Comparison of ENCODE assay signal across 25 cellular contexts in the genomic region with DNA sequence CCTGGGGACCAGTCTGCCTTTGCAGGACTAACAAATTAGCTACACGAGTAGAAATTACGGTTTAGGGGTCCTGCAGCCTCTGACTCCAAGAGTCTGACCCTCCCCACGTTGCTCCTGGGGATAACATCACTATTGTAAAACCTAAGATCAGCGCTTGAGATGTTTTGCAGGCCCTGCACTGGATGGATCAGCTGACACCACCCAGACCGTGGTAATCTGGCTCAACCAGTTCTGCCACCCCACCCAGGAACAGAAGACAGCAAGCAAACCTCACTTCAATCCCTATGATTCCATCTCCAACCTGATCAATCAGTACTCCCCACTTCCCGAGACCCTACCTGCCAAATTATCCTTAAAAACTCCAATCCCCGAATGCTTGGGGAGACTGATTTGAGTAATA. TPM values are rescaled to one million over a fixed set of nuclear protein-coding genes. Genes with fewer than 3 reads are reported as not detected.
DNase-seq lines count a peak whose midpoint lies in the region; ATAC-seq and TF ChIP-seq lines count a peak whose summit lies in the region.
"Had no signal": no experiment of that assay in that cellular context is flagged by ENCODE, and none has a peak within 500 bp of the region (broad histone marks: within the 10 kb centered on the region; RNA-seq: fewer than 3 reads in every experiment).

No MANE protein-coding gene starts in this region.

- TF ChIP-seq EP300 in Ishikawa (IDR thresholded peaks at IDR 0.05; ENCODE audit: borderline replicate concordance), result peak; percentile 23; the same call in 1 of the 2 replicates

- DNase-seq in body of pancreas (peak in 3 of 4 donors; percentile 8 to 43 (median 35)), left lobe of liver (ENCODE audit: low spot score) (peak; percentile 33), UCSD-AML1 (lab: John Stamatoyannopoulos, UW; ENCODE audit: unreplicated experiment) (no peak)
- DNase-seq in stimulated activated effector memory CD8-positive, alpha-beta T cell treated with anti-CD3 and anti-CD28 coated beads, Interleukin-12 subunit alpha, Interleukin-12 subunit beta, amount 100 ng/mL, for 72 hours (ENCODE audit: low spot score in 2 of 2), result no peak
- no peak for DNase-seq in activated T-cell treated with anti-CD3 and anti-CD28 coated beads, Interleukin-2, amount 50 U/mL, for 4 hours
- DNase-seq: activated CD8-positive, alpha-beta T cell treated with anti-CD3 and anti-CD28 coated beads for 36 hours; activated naive CD4-positive, alpha-beta T cell treated with anti-CD3 and anti-CD28 coated beads, Interleukin-2, amount 50 U/mL, for 16 hours; activated T-cell treated with anti-CD3 and anti-CD28 coated beads, Interleukin-2, amount 50 U/mL, for 48 hours; CD8-positive, alpha-beta memory T cell; cerebellar nuclear complex; effector memory CD8-positive, alpha-beta T cell; NCI-H1417 treated with DMSO at 0.1 percent for 48 hours; NCI-H2171; NCI-H774; stimulated activated CD4-positive, alpha-beta T cell treated with anti-CD3 and anti-CD28 coated beads, Interleukin-4, amount 100 ng/mL, for 1 hour; T-helper 2 cell had no signal

- H3K27ac ChIP-seq in body of pancreas, result no peak overlapping the region
- H3K27ac ChIP-seq: upper lobe of right lung had no signal

- peaks cover 4% of the 10 kb centered on the region for H3K9me3 Mint-ChIP-seq in stimulated activated effector memory CD8-positive, alpha-beta T cell treated with anti-CD3 and anti-CD28 coated beads, Interleukin-12 subunit alpha, Interleukin-12 subunit beta, amount 100 ng/mL, for 72 hours
- peaks cover 6% of the 10 kb centered on the region for H3K9me3 Mint-ChIP-seq in activated T-cell treated with anti-CD3 and anti-CD28 coated beads, Interleukin-2, amount 50 U/mL, for 4 hours
- H3K9me3 Mint-ChIP-seq: neural crest cell had no signal

- 51 to 91% methylated on average over 4 to 7 of the region's 7 CpGs for WGBS in body of pancreas, 2 donors

- no peak for TF ChIP-seq CTCF in body of pancreas (IDR thresholded peaks at IDR 0.05)

- no peak for TF ChIP-seq POLR2A in body of pancreas (IDR thresholded peaks at IDR 0.05)

- H3K36me3 Mint-ChIP-seq in stimulated activated effector memory CD8-positive, alpha-beta T cell treated with anti-CD3 and anti-CD28 coated beads, Interleukin-12 subunit alpha, Interleukin-12 subunit beta, amount 100 ng/mL, for 72 hours, result no peaks in the 10 kb centered on the region
- no peaks in the 10 kb centered on the region for H3K36me3 Mint-ChIP-seq in activated T-cell treated with anti-CD3 and anti-CD28 coated beads, Interleukin-2, amount 50 U/mL, for 4 hours (ENCODE audit: insufficient read depth)

- peaks cover 15% of the 10 kb centered on the region for H3K4me1 Mint-ChIP-seq in stimulated activated effector memory CD8-positive, alpha-beta T cell treated with anti-CD3 and anti-CD28 coated beads, Interleukin-12 subunit alpha, Interleukin-12 subunit beta, amount 100 ng/mL, for 72 hours
- H3K4me1 Mint-ChIP-seq in activated T-cell treated with anti-CD3 and anti-CD28 coated beads, Interleukin-2, amount 50 U/mL, for 4 hours (ENCODE audit: low read depth), result no peaks in the 10 kb centered on the region
- H3K4me1 Mint-ChIP-seq: CD8-positive, alpha-beta memory T cell had no signal

- no peak for TF ChIP-seq RAD21 in Ishikawa (IDR thresholded peaks at IDR 0.05; ENCODE audit: low read depth)

- ATAC-seq in body of pancreas, result no peak
- no peak for ATAC-seq in left lobe of liver
- no peak for ATAC-seq in stimulated activated effector memory CD8-positive, alpha-beta T cell treated with anti-CD3 and anti-CD28 coated beads, Interleukin-12 subunit alpha, Interleukin-12 subunit beta, amount 100 ng/mL, for 72 hours
- no peak for ATAC-seq in HG02678 (IDR thresholded peaks at IDR 0.05; ENCODE audit: unreplicated experiment)
- no peak for ATAC-seq in HG03521 (IDR thresholded peaks at IDR 0.05; ENCODE audit: unreplicated experiment)
- no peak for ATAC-seq in activated T-cell treated with anti-CD3 and anti-CD28 coated beads, Interleukin-2, amount 50 U/mL, for 4 hours
- ATAC-seq: activated CD8-positive, alpha-beta T cell treated with anti-CD3 and anti-CD28 coated beads for 36 hours; effector memory CD8-positive, alpha-beta T cell; upper lobe of right lung had no signal

- no peak overlapping the region for H3K4me3 Mint-ChIP-seq in stimulated activated effector memory CD8-positive, alpha-beta T cell treated with anti-CD3 and anti-CD28 coated beads, Interleukin-12 subunit alpha, Interleukin-12 subunit beta, amount 100 ng/mL, for 72 hours
- H3K4me3 Mint-ChIP-seq in activated T-cell treated with anti-CD3 and anti-CD28 coated beads, Interleukin-2, amount 50 U/mL, for 4 hours, result no peak overlapping the region
- H3K4me3 Mint-ChIP-seq: activated CD8-positive, alpha-beta T cell treated with anti-CD3 and anti-CD28 coated beads for 36 hours; CD8-positive, alpha-beta memory T cell; effector memory CD8-positive, alpha-beta T cell; neural crest cell; stimulated activated naive CD8-positive, alpha-beta T cell treated with anti-CD3 and anti-CD28 coated beads, Interleukin-15, Interleukin-2, amounts not matched to agents 100 ng/mL and 50 ng/mL, for 24 hours had no signal

- peaks cover 20% of the 10 kb centered on the region for H3K27me3 Mint-ChIP-seq in activated T-cell treated with anti-CD3 and anti-CD28 coated beads, Interleukin-2, amount 50 U/mL, for 4 hours (ENCODE audit: low read depth)

- H3K36me3 ChIP-seq in body of pancreas (replicated peaks in 1 of 2; ENCODE audit: insufficient read depth in 1 of 2, low read depth in 2 of 2), result no peaks in the 10 kb centered on the region
- H3K36me3 ChIP-seq: upper lobe of right lung had no signal

- intact Hi-C loops in body of pancreas (cut with DNase I), result no loop called here

- H3K9me3 ChIP-seq in body of pancreas, result no peaks in the 10 kb centered on the region
- H3K9me3 ChIP-seq: upper lobe of right lung had no signal

- H3K4me1 ChIP-seq in body of pancreas, result no peaks in the 10 kb centered on the region
- H3K4me1 ChIP-seq: upper lobe of right lung had no signal

- H3K27ac Mint-ChIP-seq in stimulated activated effector memory CD8-positive, alpha-beta T cell treated with anti-CD3 and anti-CD28 coated beads, Interleukin-12 subunit alpha, Interleukin-12 subunit beta, amount 100 ng/mL, for 72 hours, result peak overlapping the region; percentile 13
- H3K27ac Mint-ChIP-seq: activated CD8-positive, alpha-beta T cell treated with anti-CD3 and anti-CD28 coated beads for 36 hours; effector memory CD8-positive, alpha-beta T cell; stimulated activated naive CD8-positive, alpha-beta T cell treated with anti-CD3 and anti-CD28 coated beads, Interleukin-15, Interleukin-2, amounts not matched to agents 100 ng/mL and 50 ng/mL, for 24 hours had no signal

- no peak overlapping the region for H3K4me3 ChIP-seq in body of pancreas
- H3K4me3 ChIP-seq: smooth muscle cell, upper lobe of right lung had no signal

- H3K27me3 ChIP-seq in body of pancreas, result no peaks in the 10 kb centered on the region

TF ChIP-seq in Ishikawa, 13 proteins besides CTCF, POLR2A, EP300 and RAD21:
- TF ChIP-seq, protein P1, sequence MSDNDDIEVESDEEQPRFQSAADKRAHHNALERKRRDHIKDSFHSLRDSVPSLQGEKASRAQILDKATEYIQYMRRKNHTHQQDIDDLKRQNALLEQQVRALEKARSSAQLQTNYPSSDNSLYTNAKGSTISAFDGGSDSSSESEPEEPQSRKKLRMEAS (IDR thresholded peaks at IDR 0.05), result no peak
- TF ChIP-seq, protein P2, sequence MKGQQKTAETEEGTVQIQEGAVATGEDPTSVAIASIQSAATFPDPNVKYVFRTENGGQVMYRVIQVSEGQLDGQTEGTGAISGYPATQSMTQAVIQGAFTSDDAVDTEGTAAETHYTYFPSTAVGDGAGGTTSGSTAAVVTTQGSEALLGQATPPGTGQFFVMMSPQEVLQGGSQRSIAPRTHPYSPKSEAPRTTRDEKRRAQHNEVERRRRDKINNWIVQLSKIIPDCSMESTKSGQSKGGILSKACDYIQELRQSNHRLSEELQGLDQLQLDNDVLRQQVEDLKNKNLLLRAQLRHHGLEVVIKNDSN (IDR thresholded peaks at IDR 0.05), result peak; percentile 81
- TF ChIP-seq CREB1 (IDR thresholded peaks at IDR 0.05; ENCODE audit: low read depth) (no peak), NFIC (IDR thresholded peaks at IDR 0.05) (no peak), YY1 (IDR thresholded peaks at IDR 0.05; ENCODE audit: low read depth) (no peak), EGR1 (IDR thresholded peaks at IDR 0.05) (no peak), ZBTB7A (IDR thresholded peaks at IDR 0.05; ENCODE audit: low read depth) (no peak), TAF1 (IDR thresholded peaks at IDR 0.05; ENCODE audit: low read depth) (no peak)
- TF ChIP-seq, protein P3, sequence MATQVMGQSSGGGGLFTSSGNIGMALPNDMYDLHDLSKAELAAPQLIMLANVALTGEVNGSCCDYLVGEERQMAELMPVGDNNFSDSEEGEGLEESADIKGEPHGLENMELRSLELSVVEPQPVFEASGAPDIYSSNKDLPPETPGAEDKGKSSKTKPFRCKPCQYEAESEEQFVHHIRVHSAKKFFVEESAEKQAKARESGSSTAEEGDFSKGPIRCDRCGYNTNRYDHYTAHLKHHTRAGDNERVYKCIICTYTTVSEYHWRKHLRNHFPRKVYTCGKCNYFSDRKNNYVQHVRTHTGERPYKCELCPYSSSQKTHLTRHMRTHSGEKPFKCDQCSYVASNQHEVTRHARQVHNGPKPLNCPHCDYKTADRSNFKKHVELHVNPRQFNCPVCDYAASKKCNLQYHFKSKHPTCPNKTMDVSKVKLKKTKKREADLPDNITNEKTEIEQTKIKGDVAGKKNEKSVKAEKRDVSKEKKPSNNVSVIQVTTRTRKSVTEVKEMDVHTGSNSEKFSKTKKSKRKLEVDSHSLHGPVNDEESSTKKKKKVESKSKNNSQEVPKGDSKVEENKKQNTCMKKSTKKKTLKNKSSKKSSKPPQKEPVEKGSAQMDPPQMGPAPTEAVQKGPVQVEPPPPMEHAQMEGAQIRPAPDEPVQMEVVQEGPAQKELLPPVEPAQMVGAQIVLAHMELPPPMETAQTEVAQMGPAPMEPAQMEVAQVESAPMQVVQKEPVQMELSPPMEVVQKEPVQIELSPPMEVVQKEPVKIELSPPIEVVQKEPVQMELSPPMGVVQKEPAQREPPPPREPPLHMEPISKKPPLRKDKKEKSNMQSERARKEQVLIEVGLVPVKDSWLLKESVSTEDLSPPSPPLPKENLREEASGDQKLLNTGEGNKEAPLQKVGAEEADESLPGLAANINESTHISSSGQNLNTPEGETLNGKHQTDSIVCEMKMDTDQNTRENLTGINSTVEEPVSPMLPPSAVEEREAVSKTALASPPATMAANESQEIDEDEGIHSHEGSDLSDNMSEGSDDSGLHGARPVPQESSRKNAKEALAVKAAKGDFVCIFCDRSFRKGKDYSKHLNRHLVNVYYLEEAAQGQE (IDR thresholded peaks at IDR 0.05; ENCODE audit: low read depth), result no peak
TF ChIP-seq in Ishikawa: peak in this region for 1.

RNA-seq across cellular contexts. Expression of a gene that starts 31.7 kb away (rescaled TPM):
- total RNA-seq in body of pancreas (1 to 10 TPM; 4.9 to 7.0 TPM), left lobe of liver (23.7 TPM)
- under 1 TPM; 0.11 to 0.94 (median 0.37) TPM for total RNA-seq in activated T-cell treated with anti-CD3 and anti-CD28 coated beads, Interleukin-2, amount 50 U/mL, for 4 hours
- total RNA-seq: smooth muscle cell, upper lobe of right lung had no signal

RNA-seq across cellular contexts. Expression of a gene that starts 51.1 kb away (rescaled TPM):
- total RNA-seq in body of pancreas, result not detected
- not detected for total RNA-seq in left lobe of liver
- not detected for total RNA-seq in activated T-cell treated with anti-CD3 and anti-CD28 coated beads, Interleukin-2, amount 50 U/mL, for 4 hours
- total RNA-seq: activated CD8-positive, alpha-beta T cell treated with anti-CD3 and anti-CD28 coated beads for 36 hours; aorta; CD8-positive, alpha-beta memory T cell; M059J; neural crest cell; upper lobe of right lung had no signal

Comparison
In these comparisons a context has a peak if more than half of its experiments do, and no peak if none do; other contexts are left out.
1. DNase-seq: peak in body of pancreas (3 of 4) and left lobe of liver (single experiment); none in stimulated activated effector memory CD8-positive, alpha-beta T cell treated with anti-CD3 and anti-CD28 coated beads, Interleukin-12 subunit alpha, Interleukin-12 subunit beta, amount 100 ng/mL, for 72 hours (0 of 2), activated T-cell treated with anti-CD3 and anti-CD28 coated beads, Interleukin-2, amount 50 U/mL, for 4 hours (single experiment) and UCSD-AML1 (single experiment).